In the genomic region with DNA sequence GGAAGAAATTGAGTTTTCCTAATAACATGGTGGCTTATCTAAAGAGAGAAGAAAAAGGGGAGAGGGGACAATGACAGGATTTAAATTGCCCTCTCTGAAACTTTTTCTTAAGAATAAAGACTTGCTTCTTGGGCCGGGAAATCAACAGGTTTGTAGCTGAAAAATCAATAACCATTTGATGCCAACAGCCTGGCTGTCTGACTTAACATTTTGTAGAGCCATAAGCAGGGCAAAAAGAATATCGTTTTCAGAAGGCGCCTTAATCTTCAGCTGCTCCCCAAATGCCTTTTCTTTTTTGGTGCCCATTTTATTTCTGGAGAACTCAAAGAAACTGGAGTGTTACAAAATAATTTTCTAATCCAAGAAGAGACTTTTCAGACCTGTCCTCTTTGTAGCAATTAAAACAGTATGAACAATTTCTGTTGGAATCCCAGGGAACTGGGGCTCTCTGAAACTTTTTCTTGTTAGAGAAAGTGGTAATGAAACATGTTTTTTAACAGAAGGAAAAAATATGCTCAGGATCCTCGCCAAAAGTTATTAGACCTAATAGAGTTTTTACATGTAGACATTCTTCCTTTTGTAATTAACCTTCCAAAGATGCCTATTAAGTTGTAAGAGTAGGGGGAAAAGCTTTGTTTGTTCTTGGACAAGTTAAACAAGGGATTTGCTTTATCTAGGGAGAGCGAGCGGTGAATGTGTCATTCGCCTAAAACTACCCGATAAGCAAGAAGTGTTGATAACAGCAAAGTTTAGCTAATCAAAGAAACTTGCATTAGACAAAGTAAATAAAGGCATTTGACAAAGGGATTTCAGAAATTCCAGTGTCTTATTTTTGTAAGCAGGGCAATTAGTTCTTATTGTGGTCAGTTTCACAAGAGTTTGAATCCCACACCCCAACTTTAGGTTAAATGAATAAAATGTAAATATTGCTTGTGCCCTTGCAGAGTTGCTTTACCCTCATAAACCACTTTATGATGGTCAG, we compare ENCODE assay signal across 1 cellular context.
TF ChIP-seq lines count a peak whose summit lies in the region.

No MANE protein-coding gene starts in this region.

TF ChIP-seq in IMR-90, 13 proteins besides CTCF, POLR2A, EP300 and RAD21:
- no peak for TF ChIP-seq BHLHE40 (IDR thresholded peaks at IDR 0.05; ENCODE audit: low read depth, low read length)
- TF ChIP-seq, protein P1, sequence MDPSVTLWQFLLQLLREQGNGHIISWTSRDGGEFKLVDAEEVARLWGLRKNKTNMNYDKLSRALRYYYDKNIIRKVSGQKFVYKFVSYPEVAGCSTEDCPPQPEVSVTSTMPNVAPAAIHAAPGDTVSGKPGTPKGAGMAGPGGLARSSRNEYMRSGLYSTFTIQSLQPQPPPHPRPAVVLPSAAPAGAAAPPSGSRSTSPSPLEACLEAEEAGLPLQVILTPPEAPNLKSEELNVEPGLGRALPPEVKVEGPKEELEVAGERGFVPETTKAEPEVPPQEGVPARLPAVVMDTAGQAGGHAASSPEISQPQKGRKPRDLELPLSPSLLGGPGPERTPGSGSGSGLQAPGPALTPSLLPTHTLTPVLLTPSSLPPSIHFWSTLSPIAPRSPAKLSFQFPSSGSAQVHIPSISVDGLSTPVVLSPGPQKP (IDR thresholded peaks at IDR 0.05; ENCODE audit: borderline replicate concordance, low read depth, low read length) = no peak
- TF ChIP-seq MXI1 (IDR thresholded peaks at IDR 0.05; ENCODE audit: borderline replicate concordance, low read depth, low read length) = no peak
- TF ChIP-seq CHD1 (IDR thresholded peaks at IDR 0.05; ENCODE audit: low read depth, low read length) = no peak
- TF ChIP-seq RFX5 (IDR thresholded peaks at IDR 0.05; ENCODE audit: low read depth, low read length) = no peak
- TF ChIP-seq NFE2L2 (IDR thresholded peaks at IDR 0.05; ENCODE audit: low read depth, low read length) = no peak
- TF ChIP-seq MAFK (IDR thresholded peaks at IDR 0.05; ENCODE audit: low read depth, low read length) = no peak
- TF ChIP-seq FOS (IDR thresholded peaks at IDR 0.05; ENCODE audit: low read depth, low read length) = no peak
- no peak for TF ChIP-seq RCOR1 (IDR thresholded peaks at IDR 0.05; ENCODE audit: insufficient replicate concordance, low read length)
- TF ChIP-seq MAZ (IDR thresholded peaks at IDR 0.05; ENCODE audit: borderline replicate concordance, low read depth, low read length) = no peak
- no peak for TF ChIP-seq SMC3 (IDR thresholded peaks at IDR 0.05; ENCODE audit: low read depth, low read length)
- TF ChIP-seq, protein P2, sequence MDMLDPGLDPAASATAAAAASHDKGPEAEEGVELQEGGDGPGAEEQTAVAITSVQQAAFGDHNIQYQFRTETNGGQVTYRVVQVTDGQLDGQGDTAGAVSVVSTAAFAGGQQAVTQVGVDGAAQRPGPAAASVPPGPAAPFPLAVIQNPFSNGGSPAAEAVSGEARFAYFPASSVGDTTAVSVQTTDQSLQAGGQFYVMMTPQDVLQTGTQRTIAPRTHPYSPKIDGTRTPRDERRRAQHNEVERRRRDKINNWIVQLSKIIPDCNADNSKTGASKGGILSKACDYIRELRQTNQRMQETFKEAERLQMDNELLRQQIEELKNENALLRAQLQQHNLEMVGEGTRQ (IDR thresholded peaks at IDR 0.05; ENCODE audit: low read depth, low read length) = no peak
- no peak for TF ChIP-seq CEBPB (IDR thresholded peaks at IDR 0.05; ENCODE audit: low read depth, low read length)
